In the genomic region with DNA sequence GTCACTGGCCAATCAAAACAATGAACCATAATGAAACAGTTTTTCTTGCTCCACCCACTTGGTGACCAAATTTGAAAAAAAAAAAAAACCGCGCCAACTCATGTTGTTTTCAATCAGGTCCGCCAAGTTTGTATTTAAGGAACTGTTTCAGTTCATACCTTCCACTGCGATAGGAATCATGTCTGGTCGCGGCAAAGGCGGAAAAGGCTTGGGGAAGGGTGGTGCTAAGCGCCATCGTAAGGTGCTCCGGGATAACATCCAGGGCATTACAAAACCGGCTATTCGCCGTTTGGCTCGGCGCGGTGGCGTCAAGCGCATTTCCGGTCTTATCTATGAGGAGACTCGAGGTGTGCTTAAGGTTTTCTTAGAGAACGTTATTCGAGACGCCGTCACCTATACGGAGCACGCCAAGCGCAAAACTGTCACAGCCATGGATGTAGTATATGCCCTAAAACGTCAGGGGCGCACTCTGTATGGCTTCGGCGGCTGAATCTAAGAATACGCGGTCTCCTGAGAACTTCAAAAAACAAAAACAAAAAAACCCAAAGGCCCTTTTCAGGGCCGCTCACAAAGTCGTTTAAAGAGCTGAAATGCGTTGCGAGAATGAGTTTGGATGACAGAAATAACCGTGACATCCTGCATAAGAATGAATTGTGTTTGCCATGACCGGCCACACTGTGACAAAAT, we compare ENCODE assay signal across 8 cellular contexts. TPM values are rescaled to one million over a fixed set of nuclear protein-coding genes. Genes with fewer than 3 reads are reported as not detected.
DNase-seq lines count a peak whose midpoint lies in the region; ATAC-seq and TF ChIP-seq lines count a peak whose summit lies in the region.

No MANE protein-coding gene starts in this region.

- peaks cover 5% of the 10 kb centered on the region for H3K9me3 Mint-ChIP-seq in Calu3 (ENCODE audit: low read depth, unreplicated experiment)
- H3K9me3 Mint-ChIP-seq in activated T-cell treated with anti-CD3 and anti-CD28 coated beads, Interleukin-2, amount 50 U/mL, for 24 hours = no peaks in the 10 kb centered on the region

- H3K4me3 ChIP-seq in HUES48 (ENCODE audit: low read depth, low read length) (peak overlapping the region; percentile 60), PC-3 (ENCODE audit: low read length) (peak overlapping the region; percentile 68), esophagus (ENCODE audit: low read depth in 1 of 2, low read length in 2 of 2) (peak overlapping the region; percentile 42 to 50), muscle layer of colon (ENCODE audit: low read depth in 1 of 2, low read length in 2 of 2) (peak overlapping the region; percentile 56 to 78)

- H3K4me3 Mint-ChIP-seq in Calu3 (ENCODE audit: low read depth, unreplicated experiment) = peak overlapping the region; percentile 82
- peak overlapping the region; percentile 80 for H3K4me3 Mint-ChIP-seq in activated T-cell treated with anti-CD3 and anti-CD28 coated beads, Interleukin-2, amount 50 U/mL, for 24 hours

- no peaks in the 10 kb centered on the region for H3K27me3 ChIP-seq in HUES48 (ENCODE audit: control insufficient read depth, insufficient read depth, low read length)
- no peaks in the 10 kb centered on the region for H3K27me3 ChIP-seq in PC-3 (ENCODE audit: low read length)
- no peaks in the 10 kb centered on the region for H3K27me3 ChIP-seq in esophagus (ENCODE audit: control insufficient read depth in 1 of 2, insufficient read depth in 2 of 2, low read length in 2 of 2)
- no peaks in the 10 kb centered on the region for H3K27me3 ChIP-seq in muscle layer of colon (ENCODE audit: control insufficient read depth in 1 of 2, insufficient read depth in 2 of 2, low read length in 2 of 2)

- H3K4me1 Mint-ChIP-seq in Calu3 (ENCODE audit: low read depth, unreplicated experiment) = peaks cover 28% of the 10 kb centered on the region
- peaks cover 17% of the 10 kb centered on the region for H3K4me1 Mint-ChIP-seq in activated T-cell treated with anti-CD3 and anti-CD28 coated beads, Interleukin-2, amount 50 U/mL, for 24 hours (ENCODE audit: low read depth)

- H3K9me3 ChIP-seq in HUES48 (ENCODE audit: control insufficient read depth, insufficient read depth, low read length) = peaks cover 21% of the 10 kb centered on the region; the same call in 1 of the 2 replicates
- no peaks in the 10 kb centered on the region for H3K9me3 ChIP-seq in PC-3 (ENCODE audit: low read length)
- no peaks in the 10 kb centered on the region for H3K9me3 ChIP-seq in esophagus (ENCODE audit: control insufficient read depth in 2 of 2, insufficient read depth in 1 of 2, low read depth in 1 of 2, low read length in 1 of 2)
- H3K9me3 ChIP-seq in muscle layer of colon (ENCODE audit: low read length) = no peaks in the 10 kb centered on the region

- POLR2A ChIA-PET in PC-3 (lab: Charles Lee; ENCODE audit: unreplicated experiment) = interaction anchor here (0.6 to 1.8 kb wide), 6 partner anchors 20 to 1284 kb away, joined by 3 to 61 read pairs (median 17); a partner anchor contains a TSS

- H3K27me3 Mint-ChIP-seq in Calu3 (ENCODE audit: unreplicated experiment) = no peaks in the 10 kb centered on the region
- H3K27me3 Mint-ChIP-seq in activated T-cell treated with anti-CD3 and anti-CD28 coated beads, Interleukin-2, amount 50 U/mL, for 24 hours = peaks cover 2% of the 10 kb centered on the region

- peaks cover 5% of the 10 kb centered on the region for H3F3A ChIP-seq in PC-3 (ENCODE audit: low read length, unreplicated experiment)

- H3K4me1 ChIP-seq in HUES48 (ENCODE audit: control insufficient read depth, insufficient read depth, low read length) = peaks cover 11% of the 10 kb centered on the region
- H3K4me1 ChIP-seq in PC-3 (ENCODE audit: insufficient read depth, low read length) = peaks cover 28% of the 10 kb centered on the region
- no peaks in the 10 kb centered on the region for H3K4me1 ChIP-seq in esophagus (ENCODE audit: control insufficient read depth in 2 of 2, insufficient read depth in 2 of 2, low read length in 1 of 2)
- no peaks in the 10 kb centered on the region for H3K4me1 ChIP-seq in muscle layer of colon (ENCODE audit: insufficient read depth, low read length)

- CTCF ChIA-PET in Calu3 (lab: Charles Lee) (interaction anchor here (0.6 to 3.6 kb wide), 16 partner anchors 10 to 106 kb away, joined by 3 to 21 read pairs (median 4); a partner anchor contains a TSS), PC-3 (lab: Charles Lee) (interaction anchor here (0.6 kb wide), 2 partner anchors 47 to 50 kb away, joined by 4 to 7 read pairs; no protein-coding TSS in a partner anchor)

- 0 to 1% methylated on average over 39 of the region's 39 CpGs for WGBS in esophagus, 2 donors

- H4K20me1 ChIP-seq in PC-3 (ENCODE audit: low read length) = no peaks in the 10 kb centered on the region

- BruUV-seq in Calu3 (replicated peaks; lab: Mats Ljungman, UMichigan) = TSS peak; percentile 100
- TSS peak; percentile 100 for BruUV-seq in PC-3 (replicated peaks; lab: Mats Ljungman, UMichigan)

- peak overlapping the region; percentile 98 for H3K4me2 ChIP-seq in PC-3 (ENCODE audit: low read length)

- H3K9ac ChIP-seq in HUES48 (ENCODE audit: low read depth, low read length) (peak overlapping the region; percentile 88), PC-3 (ENCODE audit: low read length) (peak overlapping the region; percentile 70), muscle layer of colon (ENCODE audit: low read length) (peak overlapping the region; percentile 67)

- DNase-seq in Calu3 = peak; percentile 91
- peak; percentile 97 for DNase-seq in PC-3
- peak; percentile 90 for DNase-seq in activated T-cell treated with anti-CD3 and anti-CD28 coated beads, Interleukin-2, amount 50 U/mL, for 24 hours
- peak; percentile 72 to 74 for DNase-seq in stimulated activated CD8-positive, alpha-beta memory T cell treated with anti-CD3 and anti-CD28 coated beads, Interleukin-7, amount 100 ng/mL, for 1 hour (ENCODE audit: low read depth in 2 of 2)

- H3K27ac ChIP-seq in HUES48 (ENCODE audit: low read depth, low read length) (peak overlapping the region; percentile 96), PC-3 (ENCODE audit: low read length) (peak overlapping the region; percentile 84), esophagus (ENCODE audit: low read depth in 2 of 2, low read length in 1 of 2) (peak overlapping the region; percentile 91 to 98), muscle layer of colon (ENCODE audit: low read depth, low read length) (peak overlapping the region; percentile 83)

- H3K36me3 ChIP-seq in HUES48 (ENCODE audit: control insufficient read depth, insufficient read depth, low read length) (no peaks in the 10 kb centered on the region), PC-3 (ENCODE audit: low read depth, low read length) (no peaks in the 10 kb centered on the region), esophagus (ENCODE audit: control insufficient read depth in 2 of 2, insufficient read depth in 2 of 2, low read length in 1 of 2) (no peaks in the 10 kb centered on the region), muscle layer of colon (ENCODE audit: insufficient read depth, low read length) (no peaks in the 10 kb centered on the region)

- intact Hi-C loops in Calu3 (cut with micrococcal nuclease; ENCODE audit: unreplicated experiment) (loop anchor here (1.0 to 5.0 kb wide), 3 partner anchors 17 to 113 kb away; a partner anchor contains a TSS), PC-3 (cut with micrococcal nuclease) (loop anchor here (1.0 to 2.0 kb wide), 4 partner anchors 18 to 71 kb away; a partner anchor contains a TSS)

- TF ChIP-seq CTCF in Calu3 (IDR thresholded peaks at IDR 0.05; ENCODE audit: unreplicated experiment) (peak; percentile 56), PC-3 (conservative IDR thresholded peaks at IDR 0.05; ENCODE audit: low read depth, low read length) (peak; percentile 46; the same call in 1 of the 2 replicates)

- no peaks in the 10 kb centered on the region for H3K9me2 ChIP-seq in PC-3 (replicated peaks; ENCODE audit: low read length)

- peaks cover 23% of the 10 kb centered on the region for H3K36me3 Mint-ChIP-seq in Calu3 (ENCODE audit: insufficient read depth, unreplicated experiment)
- H3K36me3 Mint-ChIP-seq in activated T-cell treated with anti-CD3 and anti-CD28 coated beads, Interleukin-2, amount 50 U/mL, for 24 hours (ENCODE audit: low read depth) = no peaks in the 10 kb centered on the region

- H3K79me2 ChIP-seq in PC-3 (ENCODE audit: low read length) = no peaks in the 10 kb centered on the region

- ATAC-seq in GM21423 (IDR thresholded peaks at IDR 0.05; ENCODE audit: unreplicated experiment) (peak; percentile 81), PC-3 (peak; percentile 81)

- peak overlapping the region; percentile 99 for H3K27ac Mint-ChIP-seq in Calu3 (ENCODE audit: unreplicated experiment)
- H3K27ac Mint-ChIP-seq in activated T-cell treated with anti-CD3 and anti-CD28 coated beads, Interleukin-2, amount 50 U/mL, for 24 hours = peak overlapping the region; percentile 96

- no peak overlapping the region for H2AFZ ChIP-seq in PC-3 (ENCODE audit: low read length)

RNA-seq across cellular contexts. Expression of gene HFE, which starts 16.7 kb away (rescaled TPM):
- total RNA-seq in Calu3 (2022) = 24.9 and 27.1 TPM in 2 replicates
- not detected in 2 replicates for total RNA-seq in PC-3 (2014; rRNA removed)
- polyA plus RNA-seq in esophagus = 1 to 10 TPM; 2.2 to 2.6 TPM

Comparison
In these comparisons a context has a peak if more than half of its experiments do, and no peak if none do; other contexts are left out.
1. Peak in every context shown above with its lines: DNase-seq, ATAC-seq, H3K4me3 ChIP-seq and H3K27ac ChIP-seq.
2. RNA of gene HFE, which starts 16.7 kb away (total RNA-seq): 24.9 to 27.1 TPM in Calu3; not detected in PC-3; every median in the first group is over 10 times any median in the second.